In the genomic region with DNA sequence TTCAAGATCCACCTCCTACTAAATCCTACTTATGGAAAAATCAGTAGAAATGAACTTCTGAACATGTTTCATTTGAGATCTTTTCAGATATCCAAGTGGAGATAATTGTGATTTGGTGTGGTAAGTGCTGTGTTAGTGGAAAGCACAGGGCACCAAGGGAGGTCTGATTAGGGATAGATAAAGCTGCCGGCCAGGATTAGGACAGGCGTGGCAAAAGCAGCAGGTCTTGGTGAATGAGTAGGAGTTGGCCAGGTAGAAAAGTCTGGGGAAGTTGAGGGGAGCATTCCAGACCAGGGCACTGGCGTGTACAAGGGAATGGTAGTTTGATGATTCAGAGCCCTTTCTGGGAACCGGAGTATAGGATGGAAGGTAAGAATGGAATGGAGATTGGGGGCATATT, we compare ENCODE assay signal across 1 cellular context.
TF ChIP-seq lines count a peak whose summit lies in the region.

No MANE protein-coding gene starts in this region.

TF ChIP-seq in HEK293, 187 proteins besides CTCF, POLR2A, EP300 and RAD21 (continued from another document):
- no peak for TF ChIP-seq ZNF350 (tag by site-specific recombination; IDR thresholded peaks at IDR 0.05)
TF ChIP-seq in HEK293: peak in this region for 2.
